In the genomic region with DNA sequence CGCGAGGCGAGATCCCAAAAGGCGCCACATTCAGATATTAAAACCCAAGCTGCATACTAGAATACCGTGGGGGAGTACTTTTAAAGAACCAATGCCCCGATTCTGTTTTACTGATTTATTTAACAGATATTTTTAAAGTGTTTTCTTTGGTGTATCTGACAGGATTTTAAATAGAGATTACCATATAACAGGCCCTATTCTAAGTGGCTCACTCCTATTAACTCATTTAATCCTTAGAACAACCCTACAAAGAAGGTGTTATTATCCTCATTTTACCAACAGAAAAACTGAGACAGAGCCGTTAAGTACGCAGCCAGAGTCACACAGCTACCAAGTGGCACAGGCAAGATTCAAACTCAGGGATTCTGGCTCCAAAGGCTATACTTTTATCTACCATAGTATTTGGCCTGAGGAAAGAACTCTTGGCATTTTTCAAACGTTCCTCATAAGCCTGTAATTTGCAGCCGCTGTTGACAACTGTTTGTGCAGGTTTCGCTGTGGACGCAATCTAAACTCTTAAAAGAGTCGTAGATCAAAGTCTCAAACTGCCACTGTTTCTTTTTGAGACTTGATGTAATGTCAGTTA, we compare ENCODE assay signal across 1 cellular context.
TF ChIP-seq lines count a peak whose summit lies in the region.

No MANE protein-coding gene starts in this region.

TF ChIP-seq in K562, 482 proteins besides CTCF, POLR2A, EP300 and RAD21 (continued from another document and continues in another):
- TF ChIP-seq, protein P1, sequence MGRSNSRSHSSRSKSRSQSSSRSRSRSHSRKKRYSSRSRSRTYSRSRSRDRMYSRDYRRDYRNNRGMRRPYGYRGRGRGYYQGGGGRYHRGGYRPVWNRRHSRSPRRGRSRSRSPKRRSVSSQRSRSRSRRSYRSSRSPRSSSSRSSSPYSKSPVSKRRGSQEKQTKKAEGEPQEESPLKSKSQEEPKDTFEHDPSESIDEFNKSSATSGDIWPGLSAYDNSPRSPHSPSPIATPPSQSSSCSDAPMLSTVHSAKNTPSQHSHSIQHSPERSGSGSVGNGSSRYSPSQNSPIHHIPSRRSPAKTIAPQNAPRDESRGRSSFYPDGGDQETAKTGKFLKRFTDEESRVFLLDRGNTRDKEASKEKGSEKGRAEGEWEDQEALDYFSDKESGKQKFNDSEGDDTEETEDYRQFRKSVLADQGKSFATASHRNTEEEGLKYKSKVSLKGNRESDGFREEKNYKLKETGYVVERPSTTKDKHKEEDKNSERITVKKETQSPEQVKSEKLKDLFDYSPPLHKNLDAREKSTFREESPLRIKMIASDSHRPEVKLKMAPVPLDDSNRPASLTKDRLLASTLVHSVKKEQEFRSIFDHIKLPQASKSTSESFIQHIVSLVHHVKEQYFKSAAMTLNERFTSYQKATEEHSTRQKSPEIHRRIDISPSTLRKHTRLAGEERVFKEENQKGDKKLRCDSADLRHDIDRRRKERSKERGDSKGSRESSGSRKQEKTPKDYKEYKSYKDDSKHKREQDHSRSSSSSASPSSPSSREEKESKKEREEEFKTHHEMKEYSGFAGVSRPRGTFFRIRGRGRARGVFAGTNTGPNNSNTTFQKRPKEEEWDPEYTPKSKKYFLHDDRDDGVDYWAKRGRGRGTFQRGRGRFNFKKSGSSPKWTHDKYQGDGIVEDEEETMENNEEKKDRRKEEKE (IDR thresholded peaks at IDR 0.05; ENCODE audit: borderline replicate concordance in 1 of 2, control insufficient read depth in 1 of 2, low read depth in 2 of 2, low read length in 1 of 2) = no peak
- TF ChIP-seq ZNF431 (CRISPR knock-in tag; IDR thresholded peaks at IDR 0.05) = no peak
- TF ChIP-seq RBM17 (IDR thresholded peaks at IDR 0.05; ENCODE audit: borderline replicate concordance, low read depth, low read length) = no peak
- TF ChIP-seq, protein P2, sequence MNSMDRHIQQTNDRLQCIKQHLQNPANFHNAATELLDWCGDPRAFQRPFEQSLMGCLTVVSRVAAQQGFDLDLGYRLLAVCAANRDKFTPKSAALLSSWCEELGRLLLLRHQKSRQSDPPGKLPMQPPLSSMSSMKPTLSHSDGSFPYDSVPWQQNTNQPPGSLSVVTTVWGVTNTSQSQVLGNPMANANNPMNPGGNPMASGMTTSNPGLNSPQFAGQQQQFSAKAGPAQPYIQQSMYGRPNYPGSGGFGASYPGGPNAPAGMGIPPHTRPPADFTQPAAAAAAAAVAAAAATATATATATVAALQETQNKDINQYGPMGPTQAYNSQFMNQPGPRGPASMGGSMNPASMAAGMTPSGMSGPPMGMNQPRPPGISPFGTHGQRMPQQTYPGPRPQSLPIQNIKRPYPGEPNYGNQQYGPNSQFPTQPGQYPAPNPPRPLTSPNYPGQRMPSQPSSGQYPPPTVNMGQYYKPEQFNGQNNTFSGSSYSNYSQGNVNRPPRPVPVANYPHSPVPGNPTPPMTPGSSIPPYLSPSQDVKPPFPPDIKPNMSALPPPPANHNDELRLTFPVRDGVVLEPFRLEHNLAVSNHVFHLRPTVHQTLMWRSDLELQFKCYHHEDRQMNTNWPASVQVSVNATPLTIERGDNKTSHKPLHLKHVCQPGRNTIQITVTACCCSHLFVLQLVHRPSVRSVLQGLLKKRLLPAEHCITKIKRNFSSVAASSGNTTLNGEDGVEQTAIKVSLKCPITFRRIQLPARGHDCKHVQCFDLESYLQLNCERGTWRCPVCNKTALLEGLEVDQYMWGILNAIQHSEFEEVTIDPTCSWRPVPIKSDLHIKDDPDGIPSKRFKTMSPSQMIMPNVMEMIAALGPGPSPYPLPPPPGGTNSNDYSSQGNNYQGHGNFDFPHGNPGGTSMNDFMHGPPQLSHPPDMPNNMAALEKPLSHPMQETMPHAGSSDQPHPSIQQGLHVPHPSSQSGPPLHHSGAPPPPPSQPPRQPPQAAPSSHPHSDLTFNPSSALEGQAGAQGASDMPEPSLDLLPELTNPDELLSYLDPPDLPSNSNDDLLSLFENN (IDR thresholded peaks at IDR 0.05; ENCODE audit: low read depth in 2 of 2, low read length in 2 of 2) = 0 out of 4 replicates have a peak, but pooled peaks of 1 of the 2 experiments have one; percentile 24
- no peak for TF ChIP-seq ASH1L (IDR thresholded peaks at IDR 0.05; ENCODE audit: borderline replicate concordance, low read depth, partially characterized antibody)
- no peak for TF ChIP-seq ZNF3 (CRISPR knock-in tag; IDR thresholded peaks at IDR 0.05)
- TF ChIP-seq KDM2B (CRISPR knock-in tag; IDR thresholded peaks at IDR 0.05) = no peak
- TF ChIP-seq CEBPG (CRISPR knock-in tag; IDR thresholded peaks at IDR 0.05) = no peak
- TF ChIP-seq CEBPG (tag; conservative IDR thresholded peaks at IDR 0.05 in 1 of 2, IDR thresholded peaks at IDR 0.05 in 1 of 2) = no peak
- no peak for TF ChIP-seq EWSR1 (IDR thresholded peaks at IDR 0.05; ENCODE audit: borderline replicate concordance, low read depth, partially characterized antibody)
- no peak for TF ChIP-seq ZKSCAN8 (CRISPR knock-in tag; IDR thresholded peaks at IDR 0.05)
- TF ChIP-seq JUND (IDR thresholded peaks at IDR 0.05; ENCODE audit: borderline replicate concordance, low read depth, low read length) = no peak
- TF ChIP-seq JUND (tag; IDR thresholded peaks at IDR 0.05; ENCODE audit: borderline replicate concordance, low read depth, low read length) = 0 out of 3 replicates have a peak, but pooled peaks have one; percentile 9
- TF ChIP-seq PRPF4 (IDR thresholded peaks at IDR 0.05; ENCODE audit: insufficient read depth, low read depth, low read length, poor library complexity, severe bottlenecking) = no peak
- TF ChIP-seq ZSCAN29 (IDR thresholded peaks at IDR 0.05) = no peak
- no peak for TF ChIP-seq LARP7 (IDR thresholded peaks at IDR 0.05)
- TF ChIP-seq, protein P3, sequence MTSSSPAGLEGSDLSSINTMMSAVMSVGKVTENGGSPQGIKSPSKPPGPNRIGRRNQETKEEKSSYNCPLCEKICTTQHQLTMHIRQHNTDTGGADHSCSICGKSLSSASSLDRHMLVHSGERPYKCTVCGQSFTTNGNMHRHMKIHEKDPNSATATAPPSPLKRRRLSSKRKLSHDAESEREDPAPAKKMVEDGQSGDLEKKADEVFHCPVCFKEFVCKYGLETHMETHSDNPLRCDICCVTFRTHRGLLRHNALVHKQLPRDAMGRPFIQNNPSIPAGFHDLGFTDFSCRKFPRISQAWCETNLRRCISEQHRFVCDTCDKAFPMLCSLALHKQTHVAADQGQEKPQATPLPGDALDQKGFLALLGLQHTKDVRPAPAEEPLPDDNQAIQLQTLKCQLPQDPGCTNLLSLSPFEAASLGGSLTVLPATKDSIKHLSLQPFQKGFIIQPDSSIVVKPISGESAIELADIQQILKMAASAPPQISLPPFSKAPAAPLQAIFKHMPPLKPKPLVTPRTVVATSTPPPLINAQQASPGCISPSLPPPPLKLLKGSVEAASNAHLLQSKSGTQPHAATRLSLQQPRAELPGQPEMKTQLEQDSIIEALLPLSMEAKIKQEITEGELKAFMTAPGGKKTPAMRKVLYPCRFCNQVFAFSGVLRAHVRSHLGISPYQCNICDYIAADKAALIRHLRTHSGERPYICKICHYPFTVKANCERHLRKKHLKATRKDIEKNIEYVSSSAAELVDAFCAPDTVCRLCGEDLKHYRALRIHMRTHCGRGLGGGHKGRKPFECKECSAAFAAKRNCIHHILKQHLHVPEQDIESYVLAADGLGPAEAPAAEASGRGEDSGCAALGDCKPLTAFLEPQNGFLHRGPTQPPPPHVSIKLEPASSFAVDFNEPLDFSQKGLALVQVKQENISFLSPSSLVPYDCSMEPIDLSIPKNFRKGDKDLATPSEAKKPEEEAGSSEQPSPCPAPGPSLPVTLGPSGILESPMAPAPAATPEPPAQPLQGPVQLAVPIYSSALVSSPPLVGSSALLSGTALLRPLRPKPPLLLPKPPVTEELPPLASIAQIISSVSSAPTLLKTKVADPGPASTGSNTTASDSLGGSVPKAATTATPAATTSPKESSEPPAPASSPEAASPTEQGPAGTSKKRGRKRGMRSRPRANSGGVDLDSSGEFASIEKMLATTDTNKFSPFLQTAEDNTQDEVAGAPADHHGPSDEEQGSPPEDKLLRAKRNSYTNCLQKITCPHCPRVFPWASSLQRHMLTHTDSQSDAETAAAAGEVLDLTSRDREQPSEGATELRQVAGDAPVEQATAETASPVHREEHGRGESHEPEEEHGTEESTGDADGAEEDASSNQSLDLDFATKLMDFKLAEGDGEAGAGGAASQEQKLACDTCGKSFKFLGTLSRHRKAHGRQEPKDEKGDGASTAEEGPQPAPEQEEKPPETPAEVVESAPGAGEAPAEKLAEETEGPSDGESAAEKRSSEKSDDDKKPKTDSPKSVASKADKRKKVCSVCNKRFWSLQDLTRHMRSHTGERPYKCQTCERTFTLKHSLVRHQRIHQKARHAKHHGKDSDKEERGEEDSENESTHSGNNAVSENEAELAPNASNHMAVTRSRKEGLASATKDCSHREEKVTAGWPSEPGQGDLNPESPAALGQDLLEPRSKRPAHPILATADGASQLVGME (CRISPR knock-in tag; IDR thresholded peaks at IDR 0.05) = no peak
- TF ChIP-seq, protein P4, sequence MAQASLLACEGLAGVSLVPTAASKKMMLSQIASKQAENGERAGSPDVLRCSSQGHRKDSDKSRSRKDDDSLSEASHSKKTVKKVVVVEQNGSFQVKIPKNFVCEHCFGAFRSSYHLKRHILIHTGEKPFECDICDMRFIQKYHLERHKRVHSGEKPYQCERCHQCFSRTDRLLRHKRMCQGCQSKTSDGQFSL (CRISPR knock-in tag; IDR thresholded peaks at IDR 0.05) = no peak
- TF ChIP-seq, protein P4 (tag; IDR thresholded peaks at IDR 0.05) = peak in 1 of 2 experiments; percentile 80; a peak in 2 of 4 replicates
- TF ChIP-seq, protein P5, sequence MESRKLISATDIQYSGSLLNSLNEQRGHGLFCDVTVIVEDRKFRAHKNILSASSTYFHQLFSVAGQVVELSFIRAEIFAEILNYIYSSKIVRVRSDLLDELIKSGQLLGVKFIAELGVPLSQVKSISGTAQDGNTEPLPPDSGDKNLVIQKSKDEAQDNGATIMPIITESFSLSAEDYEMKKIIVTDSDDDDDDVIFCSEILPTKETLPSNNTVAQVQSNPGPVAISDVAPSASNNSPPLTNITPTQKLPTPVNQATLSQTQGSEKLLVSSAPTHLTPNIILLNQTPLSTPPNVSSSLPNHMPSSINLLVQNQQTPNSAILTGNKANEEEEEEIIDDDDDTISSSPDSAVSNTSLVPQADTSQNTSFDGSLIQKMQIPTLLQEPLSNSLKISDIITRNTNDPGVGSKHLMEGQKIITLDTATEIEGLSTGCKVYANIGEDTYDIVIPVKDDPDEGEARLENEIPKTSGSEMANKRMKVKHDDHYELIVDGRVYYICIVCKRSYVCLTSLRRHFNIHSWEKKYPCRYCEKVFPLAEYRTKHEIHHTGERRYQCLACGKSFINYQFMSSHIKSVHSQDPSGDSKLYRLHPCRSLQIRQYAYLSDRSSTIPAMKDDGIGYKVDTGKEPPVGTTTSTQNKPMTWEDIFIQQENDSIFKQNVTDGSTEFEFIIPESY (CRISPR knock-in tag; IDR thresholded peaks at IDR 0.05) = no peak
- no peak for TF ChIP-seq NR2C1 (IDR thresholded peaks at IDR 0.05)
- TF ChIP-seq NR2C1 (tag; IDR thresholded peaks at IDR 0.05) = no peak
- no peak for TF ChIP-seq TFAM (CRISPR knock-in tag; conservative IDR thresholded peaks at IDR 0.05)
- no peak for TF ChIP-seq HEY1 (CRISPR knock-in tag; IDR thresholded peaks at IDR 0.05; ENCODE audit: borderline replicate concordance)
- TF ChIP-seq, protein P6, sequence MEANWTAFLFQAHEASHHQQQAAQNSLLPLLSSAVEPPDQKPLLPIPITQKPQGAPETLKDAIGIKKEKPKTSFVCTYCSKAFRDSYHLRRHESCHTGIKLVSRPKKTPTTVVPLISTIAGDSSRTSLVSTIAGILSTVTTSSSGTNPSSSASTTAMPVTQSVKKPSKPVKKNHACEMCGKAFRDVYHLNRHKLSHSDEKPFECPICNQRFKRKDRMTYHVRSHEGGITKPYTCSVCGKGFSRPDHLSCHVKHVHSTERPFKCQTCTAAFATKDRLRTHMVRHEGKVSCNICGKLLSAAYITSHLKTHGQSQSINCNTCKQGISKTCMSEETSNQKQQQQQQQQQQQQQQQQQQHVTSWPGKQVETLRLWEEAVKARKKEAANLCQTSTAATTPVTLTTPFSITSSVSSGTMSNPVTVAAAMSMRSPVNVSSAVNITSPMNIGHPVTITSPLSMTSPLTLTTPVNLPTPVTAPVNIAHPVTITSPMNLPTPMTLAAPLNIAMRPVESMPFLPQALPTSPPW (CRISPR knock-in tag; IDR thresholded peaks at IDR 0.05) = peak; percentile 70
- TF ChIP-seq, protein P7, sequence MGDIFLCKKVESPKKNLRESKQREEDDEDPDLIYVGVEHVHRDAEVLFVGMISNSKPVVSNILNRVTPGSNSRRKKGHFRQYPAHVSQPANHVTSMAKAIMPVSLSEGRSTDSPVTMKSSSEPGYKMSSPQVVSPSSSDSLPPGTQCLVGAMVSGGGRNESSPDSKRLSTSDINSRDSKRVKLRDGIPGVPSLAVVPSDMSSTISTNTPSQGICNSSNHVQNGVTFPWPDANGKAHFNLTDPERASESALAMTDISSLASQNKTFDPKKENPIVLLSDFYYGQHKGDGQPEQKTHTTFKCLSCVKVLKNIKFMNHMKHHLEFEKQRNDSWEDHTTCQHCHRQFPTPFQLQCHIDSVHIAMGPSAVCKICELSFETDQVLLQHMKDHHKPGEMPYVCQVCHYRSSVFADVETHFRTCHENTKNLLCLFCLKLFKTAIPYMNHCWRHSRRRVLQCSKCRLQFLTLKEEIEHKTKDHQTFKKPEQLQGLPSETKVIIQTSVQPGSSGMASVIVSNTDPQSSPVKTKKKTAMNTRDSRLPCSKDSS (IDR thresholded peaks at IDR 0.05; ENCODE audit: low read depth, partially characterized antibody) = no peak
- TF ChIP-seq KLF13 (tag; IDR thresholded peaks at IDR 0.05; ENCODE audit: borderline replicate concordance, low read depth) = no peak
- TF ChIP-seq, protein P8, sequence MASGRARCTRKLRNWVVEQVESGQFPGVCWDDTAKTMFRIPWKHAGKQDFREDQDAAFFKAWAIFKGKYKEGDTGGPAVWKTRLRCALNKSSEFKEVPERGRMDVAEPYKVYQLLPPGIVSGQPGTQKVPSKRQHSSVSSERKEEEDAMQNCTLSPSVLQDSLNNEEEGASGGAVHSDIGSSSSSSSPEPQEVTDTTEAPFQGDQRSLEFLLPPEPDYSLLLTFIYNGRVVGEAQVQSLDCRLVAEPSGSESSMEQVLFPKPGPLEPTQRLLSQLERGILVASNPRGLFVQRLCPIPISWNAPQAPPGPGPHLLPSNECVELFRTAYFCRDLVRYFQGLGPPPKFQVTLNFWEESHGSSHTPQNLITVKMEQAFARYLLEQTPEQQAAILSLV (tag; IDR thresholded peaks at IDR 0.05) = no peak
- TF ChIP-seq MECOM (CRISPR knock-in tag; IDR thresholded peaks at IDR 0.05) = no peak
- TF ChIP-seq DPF2 (IDR thresholded peaks at IDR 0.05) = peak; percentile 37; the same call in 1 of the 2 replicates
- no peak for TF ChIP-seq KAT7 (CRISPR knock-in tag; IDR thresholded peaks at IDR 0.05; ENCODE audit: borderline replicate concordance)
- TF ChIP-seq SMARCA4 (IDR thresholded peaks at IDR 0.05) = no peak
- TF ChIP-seq RBM14 (IDR thresholded peaks at IDR 0.05; ENCODE audit: borderline replicate concordance, insufficient read depth, low read depth, low read length) = no peak
- TF ChIP-seq, protein P9, sequence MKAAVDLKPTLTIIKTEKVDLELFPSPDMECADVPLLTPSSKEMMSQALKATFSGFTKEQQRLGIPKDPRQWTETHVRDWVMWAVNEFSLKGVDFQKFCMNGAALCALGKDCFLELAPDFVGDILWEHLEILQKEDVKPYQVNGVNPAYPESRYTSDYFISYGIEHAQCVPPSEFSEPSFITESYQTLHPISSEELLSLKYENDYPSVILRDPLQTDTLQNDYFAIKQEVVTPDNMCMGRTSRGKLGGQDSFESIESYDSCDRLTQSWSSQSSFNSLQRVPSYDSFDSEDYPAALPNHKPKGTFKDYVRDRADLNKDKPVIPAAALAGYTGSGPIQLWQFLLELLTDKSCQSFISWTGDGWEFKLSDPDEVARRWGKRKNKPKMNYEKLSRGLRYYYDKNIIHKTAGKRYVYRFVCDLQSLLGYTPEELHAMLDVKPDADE (conservative IDR thresholded peaks at IDR 0.05; ENCODE audit: control insufficient read depth, low read depth, low read length) = no peak
- no peak for TF ChIP-seq RBBP5 (IDR thresholded peaks at IDR 0.05; ENCODE audit: borderline replicate concordance, insufficient read depth, low read length, poor library complexity, severe bottlenecking)
